In genomic region chr2:136214801-136215200, GRCh38 we compare ENCODE assay signal across 18 cellular contexts.
A peak's percentile ranks its signal among the peaks of the same experiment; 100 is the strongest.
DNase-seq lines count a peak whose midpoint lies in the region; ATAC-seq and TF ChIP-seq lines count a peak whose summit lies in the region.
"Had no signal": no experiment of that assay in that cellular context is flagged by ENCODE, and none has a peak within 500 bp of the region (broad histone marks: within the 10 kb centered on the region; RNA-seq: fewer than 3 reads in every experiment).

No MANE protein-coding gene starts in this region.

- H3K9ac ChIP-seq in BLaER1: no peak overlapping the region
- H3K9ac ChIP-seq: GM23248, SK-N-SH had no signal

- TF ChIP-seq CTCF in neutrophil (IDR thresholded peaks at IDR 0.05): no peak

- H3K9me3 Mint-ChIP-seq in IgD-negative memory B cell: peaks cover 0 to 1% (median 0%) of the 10 kb centered on the region in 3 donors
- H3K9me3 Mint-ChIP-seq in effector memory CD8-positive, alpha-beta T cell: peaks cover 4 to 7% of the 10 kb centered on the region in 2 donors

- no peaks in the 10 kb centered on the region for H4K20me1 ChIP-seq in BLaER1

- no peaks in the 10 kb centered on the region for H3K36me3 ChIP-seq in BLaER1
- H3K36me3 ChIP-seq in neutrophil: no peaks in the 10 kb centered on the region

- H3K27ac Mint-ChIP-seq in IgD-negative memory B cell: peak overlapping the region; percentile 63 to 99 (median 97)
- peak overlapping the region; percentile 96 to 98 for H3K27ac Mint-ChIP-seq in effector memory CD8-positive, alpha-beta T cell

- no peaks in the 10 kb centered on the region for H3K36me3 Mint-ChIP-seq in IgD-negative memory B cell
- H3K36me3 Mint-ChIP-seq in effector memory CD8-positive, alpha-beta T cell (ENCODE audit: insufficient read depth): no peaks in the 10 kb centered on the region

- H3K4me2 ChIP-seq in BLaER1: peak overlapping the region; percentile 86
- H3K4me2 ChIP-seq: SK-N-SH had no signal

- no peak overlapping the region for H3K4me3 ChIP-seq in BLaER1
- H3K4me3 ChIP-seq in neutrophil (ENCODE audit: low read depth in 1 of 2, low read length in 1 of 2): peak overlapping the region; percentile 18 to 26
- H3K4me3 ChIP-seq: GM23248 had no signal

- peaks cover 4% of the 10 kb centered on the region; the same call in 1 of the 2 replicates for H3K9me3 ChIP-seq in BLaER1
- H3K9me3 ChIP-seq in neutrophil: no peaks in the 10 kb centered on the region
- H3K9me3 ChIP-seq: SK-N-SH had no signal

- no peak for ATAC-seq in effector memory CD8-positive, alpha-beta T cell (replicated peaks)
- ATAC-seq in GM18909 (IDR thresholded peaks at IDR 0.05; ENCODE audit: poor library complexity, unreplicated experiment): no peak
- no peak for ATAC-seq in HG02571 (IDR thresholded peaks at IDR 0.05; ENCODE audit: unreplicated experiment)
- ATAC-seq: Panc1 had no signal

- H3K4me3 Mint-ChIP-seq in IgD-negative memory B cell: peak overlapping the region in 2 of 4 donors; percentile 3 to 14
- H3K4me3 Mint-ChIP-seq in effector memory CD8-positive, alpha-beta T cell: no peak overlapping the region

- H3K27me3 Mint-ChIP-seq in IgD-negative memory B cell: no peaks in the 10 kb centered on the region
- no peaks in the 10 kb centered on the region for H3K27me3 Mint-ChIP-seq in effector memory CD8-positive, alpha-beta T cell

- H3K27me3 ChIP-seq in BLaER1 (no peaks in the 10 kb centered on the region), neutrophil (no peaks in the 10 kb centered on the region)

- H3K4me1 ChIP-seq in BLaER1: peaks cover 87% of the 10 kb centered on the region
- H3K4me1 ChIP-seq in neutrophil (ENCODE audit: control insufficient read depth in 1 of 2, insufficient read depth in 1 of 2, low read depth in 1 of 2, low read length in 1 of 2): peaks cover 61 to 66% of the 10 kb centered on the region in 2 experiments

- DNase-seq in effector memory CD8-positive, alpha-beta T cell: no peak
- DNase-seq in GF-D8 (lab: John Stamatoyannopoulos, UW): no peak
- no peak for DNase-seq in NCI-H1105 treated with DMSO at 0.1 percent for 48 hours (lab: John Stamatoyannopoulos, UW)
- DNase-seq: Caco-2, DMS53, GM23248, HCEC 1CT, NCI-H1436, NCI-H2029 treated with DMSO at 0.1 percent for 48 hours, NCI-H510A, SK-N-SH had no signal

- peaks cover 62 to 70% (median 66%) of the 10 kb centered on the region in 3 donors for H3K4me1 Mint-ChIP-seq in IgD-negative memory B cell
- H3K4me1 Mint-ChIP-seq in effector memory CD8-positive, alpha-beta T cell (ENCODE audit: low read depth in 2 of 2): peaks cover 39 to 41% of the 10 kb centered on the region in 2 donors

- H3K27ac ChIP-seq in BLaER1 (peak overlapping the region; percentile 92), neutrophil (peak overlapping the region; percentile 95)
- H3K27ac ChIP-seq: C4-2B, GM23248 had no signal
